9 cellular contexts compared by ENCODE assay signal in genomic region chr2:240916571-240917008, GRCh38. TPM values are rescaled to one million over a fixed set of nuclear protein-coding genes. Genes with fewer than 3 reads are reported as not detected.
A peak's percentile ranks its signal among the peaks of the same experiment; 100 is the strongest.
DNase-seq lines count a peak whose midpoint lies in the region; ATAC-seq and TF ChIP-seq lines count a peak whose summit lies in the region.
"Had no signal": no experiment of that assay in that cellular context is flagged by ENCODE, and none has a peak within 500 bp of the region (broad histone marks: within the 10 kb centered on the region; RNA-seq: fewer than 3 reads in every experiment).

No MANE protein-coding gene starts in this region.

- no peak for TF ChIP-seq CTCF in AG10803 (conservative IDR thresholded peaks at IDR 0.05; ENCODE audit: low read length)
- TF ChIP-seq CTCF in mucosa of descending colon (IDR thresholded peaks at IDR 0.05): no peak

- no peaks in the 10 kb centered on the region for H3K9me3 ChIP-seq in mucosa of descending colon

- peak; percentile 88 for DNase-seq in AG10803 (ENCODE audit: low read depth)
- DNase-seq in M059J (ENCODE audit: low read depth): peak; percentile 65
- peak; percentile 97 for DNase-seq in fibroblast of gingiva (ENCODE audit: low read depth)
- DNase-seq in mucosa of descending colon: peak; percentile 38 to 77 (median 56)
- no peak for DNase-seq in NOMO-1 (lab: John Stamatoyannopoulos, UW; ENCODE audit: unreplicated experiment in 2 of 2)
- no peak for DNase-seq in activated CD8-positive, alpha-beta memory T cell treated with anti-CD3 and anti-CD28 coated beads for 24 hours
- DNase-seq in NCI-H2107 treated with DMSO at 0.1 percent for 48 hours (lab: John Stamatoyannopoulos, UW; ENCODE audit: unreplicated experiment): no peak
- DNase-seq: midbrain had no signal

- H3K4me3 ChIP-seq in AG10803 (ENCODE audit: low read length) (peak overlapping the region; percentile 23), mucosa of descending colon (no peak overlapping the region)

- H3K36me3 ChIP-seq in mucosa of descending colon (ENCODE audit: low read depth): no peaks in the 10 kb centered on the region

- peaks cover 6% of the 10 kb centered on the region for H3K4me1 ChIP-seq in mucosa of descending colon (ENCODE audit: low read depth)

- intact Hi-C loops in mucosa of descending colon (cut with DNase I, micrococcal nuclease): no loop called here

- ATAC-seq in mucosa of descending colon (peak; percentile 50), HG02798 (IDR thresholded peaks at IDR 0.05; ENCODE audit: poor library complexity, unreplicated experiment) (no peak)

RNA-seq across cellular contexts. Expression of gene CROCC2, which starts 10.5 kb away (rescaled TPM):
- not detected in 2 replicates for total RNA-seq in M059J (2014; rRNA removed; shearing (Covaris generic))
- total RNA-seq in mucosa of descending colon: under 1 TPM in 2 of 3 donors, not detected in 1; 0.07 to 0.19 TPM

RNA-seq across cellular contexts. Expression of gene MAB21L4, which starts 20.6 kb away (rescaled TPM):
- not detected in 2 replicates for total RNA-seq in M059J (2014; rRNA removed; shearing (Covaris generic))
- total RNA-seq in mucosa of descending colon: 10 to 100 TPM in 1 of 3 donors, 1 to 10 TPM in 2; 3.3 to 13.2 (median 8.1) TPM

RNA-seq across cellular contexts. Expression of gene AGXT, which starts 48.0 kb away (rescaled TPM):
- not detected in 2 replicates for total RNA-seq in M059J (2014; rRNA removed; shearing (Covaris generic))
- 1 to 10 TPM in 2 of 3 donors, under 1 TPM in 1; 0.22 to 4.1 (median 1.0) TPM for total RNA-seq in mucosa of descending colon

Comparison
In these comparisons a context has a peak if more than half of its experiments do, and no peak if none do; other contexts are left out.
1. DNase-seq: peak in AG10803 (single experiment), M059J (single experiment), fibroblast of gingiva (single experiment) and mucosa of descending colon (3 of 3); none in NOMO-1 (0 of 2), activated CD8-positive, alpha-beta memory T cell treated with anti-CD3 and anti-CD28 coated beads for 24 hours (single experiment) and NCI-H2107 treated with DMSO at 0.1 percent for 48 hours (single experiment).